1 cellular context compared by ENCODE assay signal in genomic region chr19:47475460-47475859, GRCh38.
TF ChIP-seq lines count a peak whose summit lies in the region.

No MANE protein-coding gene starts in this region.

TF ChIP-seq in IMR-90, 13 proteins besides CTCF, POLR2A, EP300 and RAD21 (continued from another document):
- TF ChIP-seq RFX5 (IDR thresholded peaks at IDR 0.05; ENCODE audit: low read depth, low read length) (no peak), FOS (IDR thresholded peaks at IDR 0.05; ENCODE audit: low read depth, low read length) (no peak), CEBPB (IDR thresholded peaks at IDR 0.05; ENCODE audit: low read depth, low read length) (no peak), MAFK (IDR thresholded peaks at IDR 0.05; ENCODE audit: low read depth, low read length) (no peak), RCOR1 (IDR thresholded peaks at IDR 0.05; ENCODE audit: insufficient replicate concordance, low read length) (no peak), CHD1 (IDR thresholded peaks at IDR 0.05; ENCODE audit: low read depth, low read length) (no peak), USF2 (IDR thresholded peaks at IDR 0.05; ENCODE audit: low read depth, low read length) (no peak), SMC3 (IDR thresholded peaks at IDR 0.05; ENCODE audit: low read depth, low read length) (no peak), MAZ (IDR thresholded peaks at IDR 0.05; ENCODE audit: borderline replicate concordance, low read depth, low read length) (no peak)
